Comparison of ENCODE assay signal across 7 cellular contexts in the genomic region with DNA sequence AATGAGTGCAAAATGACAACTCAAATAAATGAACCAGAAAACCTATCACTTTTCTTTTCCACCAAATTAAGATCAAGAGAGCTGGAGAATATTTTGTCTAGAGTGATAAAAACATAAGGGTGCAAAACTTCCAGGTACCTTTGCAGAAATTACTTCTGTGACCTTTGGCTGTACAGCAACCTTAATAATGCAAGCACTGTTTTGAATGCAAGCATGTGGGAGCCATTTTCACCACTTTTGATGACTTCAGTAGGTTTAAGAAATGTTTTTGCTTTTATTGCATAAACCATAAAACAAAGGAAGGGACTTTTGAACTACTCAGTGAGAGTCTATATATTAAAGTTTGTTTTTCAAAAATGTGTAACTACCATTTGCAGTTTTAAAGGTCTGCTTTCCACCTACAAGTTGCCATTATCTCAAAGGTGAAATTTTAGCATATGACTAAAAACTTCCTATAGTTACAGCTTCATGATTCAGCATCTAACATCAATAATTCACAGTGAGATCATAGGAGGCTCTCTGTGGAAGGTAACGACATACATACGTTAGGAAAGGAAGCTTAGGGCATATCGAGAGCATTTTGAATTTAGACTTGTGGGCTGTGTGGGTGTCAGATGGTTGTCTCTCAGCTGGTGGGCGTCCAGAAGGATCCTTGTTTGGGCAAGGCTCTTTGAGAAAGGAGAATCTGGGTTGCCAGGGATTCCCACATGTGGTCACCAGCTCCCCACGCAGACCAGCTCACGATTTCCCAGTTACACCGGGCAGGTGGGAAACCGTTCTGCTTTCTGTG. TPM values are rescaled to one million over a fixed set of nuclear protein-coding genes. Genes with fewer than 3 reads are reported as not detected.
A peak's percentile ranks its signal among the peaks of the same experiment; 100 is the strongest.
DNase-seq lines count a peak whose midpoint lies in the region; ATAC-seq and TF ChIP-seq lines count a peak whose summit lies in the region.

No MANE protein-coding gene starts in this region.

- DNase-seq in GM20000 (ENCODE audit: low spot score) (peak; percentile 28), chondrocyte (ENCODE audit: low spot score) (no peak), transverse colon (peak; percentile 18), germinal center (ENCODE audit: low spot score) (no peak)
- peak in 2 of 10 donors; percentile 8 to 20 for DNase-seq in naive thymus-derived CD8-positive, alpha-beta T cell

- no peaks in the 10 kb centered on the region for H3K9me3 Mint-ChIP-seq in T-helper 1 cell treated with Interleukin-12 subunit alpha and Interleukin-12 subunit beta and Interleukin-4 antibody, amounts not matched to agents 30 μg/mL and 1 μg/mL, for 36 hours
- H3K9me3 Mint-ChIP-seq in chondrocyte (ENCODE audit: low read depth), result no peaks in the 10 kb centered on the region
- H3K9me3 Mint-ChIP-seq in naive thymus-derived CD8-positive, alpha-beta T cell, result no peaks in the 10 kb centered on the region

- H3K4me3 Mint-ChIP-seq in T-helper 1 cell treated with Interleukin-12 subunit alpha and Interleukin-12 subunit beta and Interleukin-4 antibody, amounts not matched to agents 30 μg/mL and 1 μg/mL, for 36 hours, result peak overlapping the region; percentile 99
- H3K4me3 Mint-ChIP-seq in chondrocyte (ENCODE audit: unreplicated experiment), result peak overlapping the region; percentile 92
- peak overlapping the region; percentile 62 to 100 (median 98) for H3K4me3 Mint-ChIP-seq in naive thymus-derived CD8-positive, alpha-beta T cell

- H3K27me3 ChIP-seq in transverse colon, result no peaks in the 10 kb centered on the region

- no peaks in the 10 kb centered on the region for H3K9me3 ChIP-seq in transverse colon

- TF ChIP-seq CTCF in GM20000 (IDR thresholded peaks at IDR 0.05; ENCODE audit: extremely low read depth, missing control alignments), result no peak
- TF ChIP-seq CTCF in chondrocyte (IDR thresholded peaks at IDR 0.05), result no peak
- no peak for TF ChIP-seq CTCF in transverse colon (IDR thresholded peaks at IDR 0.05)

- peak; percentile 22 for TF ChIP-seq POLR2A in transverse colon (IDR thresholded peaks at IDR 0.05)

- WGBS in transverse colon (ENCODE audit: low coverage in 1 of 2), 2 donors, result 12 to 17% methylated on average over 7 to 8 of the region's 8 CpGs

- intact Hi-C loops in transverse colon (cut with DNase I; ENCODE audit: low total_unique reads), result no loop called here

- H3K4me1 Mint-ChIP-seq in T-helper 1 cell treated with Interleukin-12 subunit alpha and Interleukin-12 subunit beta and Interleukin-4 antibody, amounts not matched to agents 30 μg/mL and 1 μg/mL, for 36 hours (ENCODE audit: low read depth), result peaks cover 29% of the 10 kb centered on the region
- peaks cover 46% of the 10 kb centered on the region for H3K4me1 Mint-ChIP-seq in chondrocyte (ENCODE audit: low read depth)
- H3K4me1 Mint-ChIP-seq in naive thymus-derived CD8-positive, alpha-beta T cell, result peaks cover 11 to 34% (median 29%) of the 10 kb centered on the region in 4 donors

- no peak for TF ChIP-seq EP300 in transverse colon (IDR thresholded peaks at IDR 0.05; ENCODE audit: low read depth)

- H3K4me3 ChIP-seq in transverse colon, result peak overlapping the region in 1 of 4 donors; percentile 88

- peaks cover 0 to 7% (median 3%) of the 10 kb centered on the region in 4 donors for H3K36me3 ChIP-seq in transverse colon

- in situ Hi-C loops in transverse colon (cut with MboI; ENCODE audit: low pct_ligation_motif_present in 1 of 4, low pct_unique_long_range_greater_than_20kb in 1 of 4, low sequenced_read_pairs in 3 of 4), result loop anchor here in 1 of 4 donors (10.0 kb wide), 1 partner anchor 51 kb away; no protein-coding TSS in a partner anchor

- H3K4me1 ChIP-seq in transverse colon, result peaks cover 8 to 34% (median 28%) of the 10 kb centered on the region in 4 donors

- peaks cover 20% of the 10 kb centered on the region for H3K36me3 Mint-ChIP-seq in T-helper 1 cell treated with Interleukin-12 subunit alpha and Interleukin-12 subunit beta and Interleukin-4 antibody, amounts not matched to agents 30 μg/mL and 1 μg/mL, for 36 hours (ENCODE audit: low read depth)
- H3K36me3 Mint-ChIP-seq in chondrocyte (ENCODE audit: low read depth), result peaks cover 15% of the 10 kb centered on the region
- H3K36me3 Mint-ChIP-seq in naive thymus-derived CD8-positive, alpha-beta T cell, result peaks cover 0 to 5% (median 0%) of the 10 kb centered on the region in 3 donors

- peak overlapping the region; percentile 96 to 98 (median 98) for H3K27ac ChIP-seq in transverse colon

- POLR2A ChIA-PET in naive thymus-derived CD8-positive, alpha-beta T cell (lab: Charles Lee), result interaction anchor here (1.1 to 2.9 kb wide), 5 partner anchors 9 to 254 kb away, joined by 3 to 33 read pairs (median 9); a partner anchor contains a TSS

- H3K27ac Mint-ChIP-seq in T-helper 1 cell treated with Interleukin-12 subunit alpha and Interleukin-12 subunit beta and Interleukin-4 antibody, amounts not matched to agents 30 μg/mL and 1 μg/mL, for 36 hours, result peak overlapping the region; percentile 99
- peak overlapping the region; percentile 99 for H3K27ac Mint-ChIP-seq in chondrocyte (ENCODE audit: unreplicated experiment)
- peak overlapping the region; percentile 15 to 96 (median 92) for H3K27ac Mint-ChIP-seq in naive thymus-derived CD8-positive, alpha-beta T cell

- H3K27me3 Mint-ChIP-seq in T-helper 1 cell treated with Interleukin-12 subunit alpha and Interleukin-12 subunit beta and Interleukin-4 antibody, amounts not matched to agents 30 μg/mL and 1 μg/mL, for 36 hours (ENCODE audit: low read depth), result no peaks in the 10 kb centered on the region
- H3K27me3 Mint-ChIP-seq in chondrocyte (ENCODE audit: low read depth), result no peaks in the 10 kb centered on the region
- no peaks in the 10 kb centered on the region for H3K27me3 Mint-ChIP-seq in naive thymus-derived CD8-positive, alpha-beta T cell

- ATAC-seq in naive thymus-derived CD8-positive, alpha-beta T cell, result no peak
- ATAC-seq in GM19397 (IDR thresholded peaks at IDR 0.05; ENCODE audit: unreplicated experiment), result no peak

RNA-seq across cellular contexts. Expression of a gene that starts 1.1 kb away (rescaled TPM):
- 49.1 to 92.3 TPM (median 89.4 TPM) in 3 replicates for total RNA-seq in chondrocyte
- total RNA-seq in naive thymus-derived CD8-positive, alpha-beta T cell, result 10 to 100 TPM; 19.0 to 19.5 TPM
- polyA plus RNA-seq in naive thymus-derived CD8-positive, alpha-beta T cell, result 10 to 100 TPM in 1 of 3 donors, 1 to 10 TPM in 2; 4.1 to 13.0 (median 5.7) TPM
- 10 to 100 TPM in 3 of 4 donors, 1 to 10 TPM in 1; 2.0 to 79.7 (median 69.9) TPM for total RNA-seq in transverse colon

Comparison
In these comparisons a context has a peak if more than half of its experiments do, and no peak if none do; other contexts are left out.
1. DNase-seq: peak in GM20000 (single experiment) and transverse colon (single experiment); none in chondrocyte (single experiment) and germinal center (single experiment).
2. Peak in every context shown above with its lines, with median percentiles within 50 percentile points of each other: H3K27ac Mint-ChIP-seq and H3K4me3 Mint-ChIP-seq.